In genomic region chr15:23504003-23504402, GRCh38 we compare ENCODE assay signal across 25 cellular contexts. TPM values are rescaled to one million over a fixed set of nuclear protein-coding genes. Genes with fewer than 3 reads are reported as not detected.
DNase-seq lines count a peak whose midpoint lies in the region; ATAC-seq and TF ChIP-seq lines count a peak whose summit lies in the region.
"Had no signal": no experiment of that assay in that cellular context is flagged by ENCODE, and none has a peak within 500 bp of the region (broad histone marks: within the 10 kb centered on the region; RNA-seq: fewer than 3 reads in every experiment).

No MANE protein-coding gene starts in this region.

- no peaks in the 10 kb centered on the region for H3K4me1 Mint-ChIP-seq in CD14-positive monocyte
- H3K4me1 Mint-ChIP-seq: activated CD4-positive, alpha-beta T cell treated with anti-CD3 and anti-CD28 coated beads, Interleukin-2, amount 10 ng/mL, durations not matched to agents 7 days and 5 days had no signal

- DNase-seq in SHP77 treated with DMSO at 0.1 percent for 48 hours (lab: John Stamatoyannopoulos, UW) (peak; percentile 20), SHP77 (lab: John Stamatoyannopoulos, UW) (no peak), NCI-H1417 (lab: John Stamatoyannopoulos, UW) (peak; percentile 64 to 98 (median 88)), NCI-H345 treated with DMSO at 0.1 percent for 48 hours (lab: John Stamatoyannopoulos, UW; ENCODE audit: unreplicated experiment) (peak; percentile 82), T-helper 1 cell (no peak), CD14-positive monocyte (ENCODE audit: low spot score) (no peak)
- DNase-seq: ACHN; activated CD4-positive, alpha-beta T cell treated with anti-CD3 and anti-CD28 coated beads, Interleukin-2, amount 10 ng/mL, durations not matched to agents 7 days and 5 days; HCEC 1CT; heart right ventricle; left lung; midbrain; MV-4-11; NCI-H446; RPMI8226; SK-N-SH had no signal

- H4K20me1 ChIP-seq in neural cell (ENCODE audit: insufficient read depth), result no peaks in the 10 kb centered on the region
- H4K20me1 ChIP-seq: BLaER1 had no signal

- no peaks in the 10 kb centered on the region for H3K27me3 ChIP-seq in neural cell (ENCODE audit: insufficient read depth, low read depth, low read length)
- H3K27me3 ChIP-seq: BLaER1, left lung, vagina had no signal

- H3K27me3 Mint-ChIP-seq in CD14-positive monocyte (ENCODE audit: low read depth in 3 of 3), result peaks cover 0 to 4% (median 0%) of the 10 kb centered on the region in 3 donors
- H3K27me3 Mint-ChIP-seq: activated CD4-positive, alpha-beta T cell treated with anti-CD3 and anti-CD28 coated beads, Interleukin-2, amount 10 ng/mL, durations not matched to agents 7 days and 5 days; natural killer cell treated with Interleukin-12 subunit alpha and Interleukin-12 subunit beta and Interleukin-15 and Interleukin-18, amount 100 ng/mL, for 72 hours had no signal

- no peak overlapping the region for H3K4me2 ChIP-seq in neural cell (ENCODE audit: low read length)
- H3K4me2 ChIP-seq: BLaER1, KMS-11, SK-N-SH had no signal

- H3K36me3 ChIP-seq in neural cell (ENCODE audit: insufficient read depth, low read length), result no peaks in the 10 kb centered on the region
- H3K36me3 ChIP-seq: BLaER1, heart right ventricle, left lung, vagina had no signal

- TF ChIP-seq EP300 in neural cell (conservative IDR thresholded peaks at IDR 0.05; ENCODE audit: poor library complexity, severe bottlenecking), result no peak

- H3K9me2 ChIP-seq in neural cell (ENCODE audit: insufficient read depth, low read length), result no peaks in the 10 kb centered on the region
- H3K9me2 ChIP-seq: SK-N-SH had no signal

- H3K4me3 ChIP-seq in neural cell (ENCODE audit: low read length), result peak overlapping the region; percentile 6
- H3K4me3 ChIP-seq: BLaER1, heart right ventricle, left lung, vagina had no signal

- H3F3A ChIP-seq in neural cell (ENCODE audit: insufficient read depth, low read length, poor library complexity, severe bottlenecking), result no peaks in the 10 kb centered on the region

- peaks cover 0 to 5% (median 2%) of the 10 kb centered on the region in 7 donors for H3K9me3 Mint-ChIP-seq in CD14-positive monocyte
- H3K9me3 Mint-ChIP-seq: activated CD4-positive, alpha-beta T cell treated with anti-CD3 and anti-CD28 coated beads, Interleukin-2, amount 10 ng/mL, durations not matched to agents 7 days and 5 days; T-helper 2 cell treated with Interferon-gamma antibody and Interleukin-4, amounts not matched to agents 5 μg/mL and 100 μg/mL, for 36 hours had no signal

- H3K9me3 ChIP-seq in neural cell (ENCODE audit: low read length), result no peaks in the 10 kb centered on the region
- H3K9me3 ChIP-seq: SK-N-SH, vagina had no signal

- no peak overlapping the region for H3K27ac Mint-ChIP-seq in CD14-positive monocyte
- H3K27ac Mint-ChIP-seq: activated CD4-positive, alpha-beta T cell treated with anti-CD3 and anti-CD28 coated beads, Interleukin-2, amount 10 ng/mL, durations not matched to agents 7 days and 5 days; natural killer cell treated with Interleukin-12 subunit alpha and Interleukin-12 subunit beta and Interleukin-15 and Interleukin-18, amount 100 ng/mL, for 72 hours; T-helper 2 cell treated with Interferon-gamma antibody and Interleukin-4, amounts not matched to agents 5 μg/mL and 100 μg/mL, for 36 hours had no signal

- H2AFZ ChIP-seq in neural cell (ENCODE audit: low read depth, low read length), result no peak overlapping the region

- H3K36me3 Mint-ChIP-seq in CD14-positive monocyte, result no peaks in the 10 kb centered on the region
- H3K36me3 Mint-ChIP-seq: natural killer cell treated with Interleukin-12 subunit alpha and Interleukin-12 subunit beta and Interleukin-15 and Interleukin-18, amount 100 ng/mL, for 72 hours had no signal

- H3K4me3 Mint-ChIP-seq in CD14-positive monocyte, result no peak overlapping the region
- H3K4me3 Mint-ChIP-seq: activated CD4-positive, alpha-beta T cell treated with anti-CD3 and anti-CD28 coated beads, Interleukin-2, amount 10 ng/mL, durations not matched to agents 7 days and 5 days; natural killer cell treated with Interleukin-12 subunit alpha and Interleukin-12 subunit beta and Interleukin-15 and Interleukin-18, amount 100 ng/mL, for 72 hours; T-helper 2 cell treated with Interferon-gamma antibody and Interleukin-4, amounts not matched to agents 5 μg/mL and 100 μg/mL, for 36 hours had no signal

- no peaks in the 10 kb centered on the region for H3K79me2 ChIP-seq in neural cell (replicated peaks; ENCODE audit: insufficient read depth, low read length)

- TF ChIP-seq RAD21 in neural cell (conservative IDR thresholded peaks at IDR 0.05), result no peak

- peak overlapping the region; percentile 33 for H3K27ac ChIP-seq in neural cell (ENCODE audit: low read length)
- H3K27ac ChIP-seq: BLaER1, epithelial cell of prostate, heart right ventricle, KMS-11, left lung, vagina, VCaP had no signal

- no peak for TF ChIP-seq CTCF in neural cell (IDR thresholded peaks at IDR 0.05; ENCODE audit: poor library complexity, severe bottlenecking)
- TF ChIP-seq CTCF in CD14-positive monocyte (IDR thresholded peaks at IDR 0.05), result no peak

- intact Hi-C loops in CD14-positive monocyte (cut with micrococcal nuclease), result no loop called here

- no peak for ATAC-seq in GM19463 (IDR thresholded peaks at IDR 0.05; ENCODE audit: unreplicated experiment)
- ATAC-seq: heart right ventricle; left lung; natural killer cell treated with Interleukin-12 subunit alpha and Interleukin-12 subunit beta and Interleukin-15 and Interleukin-18, amount 100 ng/mL, for 72 hours had no signal

- no peak overlapping the region for H3K9ac ChIP-seq in neural cell (ENCODE audit: low read length)
- H3K9ac ChIP-seq: BLaER1, KMS-11, SK-N-SH had no signal

TF ChIP-seq in neural cell, 6 proteins besides CTCF, POLR2A, EP300 and RAD21:
- TF ChIP-seq MXI1 (conservative IDR thresholded peaks at IDR 0.05; ENCODE audit: poor library complexity, severe bottlenecking), result no peak
- TF ChIP-seq, protein P1, sequence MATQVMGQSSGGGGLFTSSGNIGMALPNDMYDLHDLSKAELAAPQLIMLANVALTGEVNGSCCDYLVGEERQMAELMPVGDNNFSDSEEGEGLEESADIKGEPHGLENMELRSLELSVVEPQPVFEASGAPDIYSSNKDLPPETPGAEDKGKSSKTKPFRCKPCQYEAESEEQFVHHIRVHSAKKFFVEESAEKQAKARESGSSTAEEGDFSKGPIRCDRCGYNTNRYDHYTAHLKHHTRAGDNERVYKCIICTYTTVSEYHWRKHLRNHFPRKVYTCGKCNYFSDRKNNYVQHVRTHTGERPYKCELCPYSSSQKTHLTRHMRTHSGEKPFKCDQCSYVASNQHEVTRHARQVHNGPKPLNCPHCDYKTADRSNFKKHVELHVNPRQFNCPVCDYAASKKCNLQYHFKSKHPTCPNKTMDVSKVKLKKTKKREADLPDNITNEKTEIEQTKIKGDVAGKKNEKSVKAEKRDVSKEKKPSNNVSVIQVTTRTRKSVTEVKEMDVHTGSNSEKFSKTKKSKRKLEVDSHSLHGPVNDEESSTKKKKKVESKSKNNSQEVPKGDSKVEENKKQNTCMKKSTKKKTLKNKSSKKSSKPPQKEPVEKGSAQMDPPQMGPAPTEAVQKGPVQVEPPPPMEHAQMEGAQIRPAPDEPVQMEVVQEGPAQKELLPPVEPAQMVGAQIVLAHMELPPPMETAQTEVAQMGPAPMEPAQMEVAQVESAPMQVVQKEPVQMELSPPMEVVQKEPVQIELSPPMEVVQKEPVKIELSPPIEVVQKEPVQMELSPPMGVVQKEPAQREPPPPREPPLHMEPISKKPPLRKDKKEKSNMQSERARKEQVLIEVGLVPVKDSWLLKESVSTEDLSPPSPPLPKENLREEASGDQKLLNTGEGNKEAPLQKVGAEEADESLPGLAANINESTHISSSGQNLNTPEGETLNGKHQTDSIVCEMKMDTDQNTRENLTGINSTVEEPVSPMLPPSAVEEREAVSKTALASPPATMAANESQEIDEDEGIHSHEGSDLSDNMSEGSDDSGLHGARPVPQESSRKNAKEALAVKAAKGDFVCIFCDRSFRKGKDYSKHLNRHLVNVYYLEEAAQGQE (IDR thresholded peaks at IDR 0.05; ENCODE audit: borderline replicate concordance), result no peak
- TF ChIP-seq EZH2 (IDR thresholded peaks at IDR 0.05; ENCODE audit: borderline replicate concordance, insufficient read depth, low read length, poor library complexity, severe bottlenecking), result no peak
- no peak for TF ChIP-seq POLR2AphosphoS5 (IDR thresholded peaks at IDR 0.05)
- TF ChIP-seq SMC3 (conservative IDR thresholded peaks at IDR 0.05; ENCODE audit: poor library complexity), result no peak
- TF ChIP-seq TAF1 (IDR thresholded peaks at IDR 0.05; ENCODE audit: low read depth), result no peak
TF ChIP-seq in neural cell: peak in this region for 0.

RNA-seq across cellular contexts. Expression of gene GOLGA6L2, which starts 57.0 kb away (rescaled TPM):
- polyA plus RNA-seq in neural cell, result not detected in 2 replicates
- polyA minus RNA-seq in neural cell, result not detected in 2 replicates
- not detected for polyA plus RNA-seq in CD14-positive monocyte
- polyA plus RNA-seq: heart right ventricle, SK-N-SH had no signal

Comparison
In these comparisons a context has a peak if more than half of its experiments do, and no peak if none do; other contexts are left out.
1. DNase-seq: peak in SHP77 treated with DMSO at 0.1 percent for 48 hours (single experiment), NCI-H1417 (3 of 3) and NCI-H345 treated with DMSO at 0.1 percent for 48 hours (single experiment); none in SHP77 (0 of 2), T-helper 1 cell (0 of 5) and CD14-positive monocyte (single experiment).